In the genomic region with DNA sequence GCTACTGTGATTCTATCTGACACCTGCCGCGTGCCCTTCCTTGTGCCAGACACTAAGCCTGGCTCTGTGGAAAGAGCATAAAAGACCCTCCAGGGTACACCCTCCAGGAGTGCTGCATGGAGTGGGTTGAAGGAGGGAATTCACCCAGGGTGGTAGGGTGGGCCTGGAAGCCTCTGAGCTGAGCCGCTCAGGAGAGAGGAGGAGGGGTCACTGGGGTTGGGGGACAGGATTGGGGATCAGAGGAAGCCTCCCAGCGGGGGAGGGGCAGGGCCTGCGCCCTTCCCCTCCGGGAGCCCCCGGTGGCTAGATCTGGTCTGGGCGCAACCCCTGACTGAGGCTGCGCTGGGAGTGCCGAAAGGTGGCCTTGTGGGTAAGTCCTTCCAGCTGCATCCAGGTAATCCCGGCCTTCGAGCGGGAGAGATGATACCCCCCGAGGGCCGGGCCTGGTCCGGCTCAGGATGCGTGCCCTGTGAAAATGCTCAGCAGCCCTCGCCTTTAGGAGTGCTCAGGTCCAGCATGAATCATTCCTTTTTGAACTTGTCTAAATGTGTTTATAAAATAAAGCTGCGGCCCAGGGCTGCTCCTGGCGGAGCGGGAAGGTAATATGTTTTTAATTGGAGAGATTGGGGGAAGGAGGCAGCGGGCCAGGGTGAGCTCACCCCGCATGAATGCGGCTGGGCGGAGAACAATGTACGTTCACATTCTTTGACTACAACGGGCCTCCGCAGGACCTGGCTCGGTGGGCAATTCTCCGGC, we compare ENCODE assay signal across 10 cellular contexts.
DNase-seq lines count a peak whose midpoint lies in the region; ATAC-seq, FAIRE-seq and TF ChIP-seq lines count a peak whose summit lies in the region.
"Had no signal": no experiment of that assay in that cellular context is flagged by ENCODE, and none has a peak within 500 bp of the region (broad histone marks: within the 10 kb centered on the region; RNA-seq: fewer than 3 reads in every experiment).

No MANE protein-coding gene starts in this region.

- no peaks in the 10 kb centered on the region for H3K9me3 ChIP-seq in IMR-90 (ENCODE audit: control insufficient read depth, insufficient read depth, low read length)
- H3K9me3 ChIP-seq in H1 (ENCODE audit: insufficient read depth in 2 of 2, low read depth in 1 of 2, low read length in 1 of 2), result no peaks in the 10 kb centered on the region

- H3K4me1 ChIP-seq in IMR-90 (ENCODE audit: control insufficient read depth, insufficient read depth, low read length), result 0 out of 2 replicates have a peak, but pooled peaks cover 2% of the 10 kb centered on the region
- H3K4me1 ChIP-seq in H1 (replicated peaks in 1 of 4; ENCODE audit: control insufficient read depth in 3 of 4, insufficient read depth in 4 of 4, low read length in 3 of 4), result peaks cover 0 to 12% (median 6%) of the 10 kb centered on the region in 4 experiments; a peak in 6 of 7 replicates

- intact Hi-C loops in IMR-90 (cut with micrococcal nuclease), result no loop called here

- DNase-seq in IMR-90 (peak; percentile 72), H1 (ENCODE audit: low read depth in 1 of 2, low spot score in 2 of 2) (peak; percentile 56 to 82), left kidney (ENCODE audit: low read depth, low spot score) (peak; percentile 78), type B pancreatic cell (ENCODE audit: extremely low spot score, unreplicated experiment) (no peak), ACHN (no peak), LoVo (ENCODE audit: low spot score) (no peak)
- no peak for DNase-seq in activated effector memory CD4-positive, alpha-beta T cell treated with Interleukin-2 at 50 U/mL for 16 hours
- DNase-seq in activated CD4-positive, CD25-positive, alpha-beta regulatory T cell (lab: John Stamatoyannopoulos, UW), result no peak
- DNase-seq: activated CD8-positive, alpha-beta memory T cell treated with anti-CD3 and anti-CD28 coated beads, Interleukin-2, amount 50 U/mL, for 48 hours; erythroblast had no signal

- no peaks in the 10 kb centered on the region for H3K9me3 Mint-ChIP-seq in type B pancreatic cell

- H3K23me2 ChIP-seq in H1 (ENCODE audit: low read depth, low read length), result no peaks in the 10 kb centered on the region

- in situ Hi-C loops in IMR-90 (cut with MboI; ENCODE audit: low sequenced_read_pairs), result no loop called here
- in situ Hi-C loops in ACHN (cut with HindIII; ENCODE audit: low pct_ligation_motif_present, low pct_unique_long_range_greater_than_20kb, low sequenced_read_pairs), result no loop called here

- peak; percentile 93 for ATAC-seq in IMR-90 (ENCODE audit: low read depth)

- H3K18ac ChIP-seq in IMR-90 (ENCODE audit: low read depth, low read length) (no peak overlapping the region), H1 (ENCODE audit: extremely low read depth, low read length) (peak overlapping the region; percentile 81)

- H3K4me3 ChIP-seq in IMR-90 (ENCODE audit: insufficient read depth, low read depth, low read length) (no peak overlapping the region), H1 (ENCODE audit: extremely low read depth in 1 of 4, insufficient read depth in 2 of 4, low read depth in 3 of 4, low read length in 4 of 4) (peak overlapping the region in 1 of 4 experiments; percentile 46; a peak in 2 of 8 replicates)

- TF ChIP-seq EP300 in H1 (IDR thresholded peaks at IDR 0.05; ENCODE audit: borderline replicate concordance in 1 of 2, low read depth in 2 of 2, low read length in 2 of 2), result no peak

- TF ChIP-seq CTCF in IMR-90 (conservative IDR thresholded peaks at IDR 0.05; ENCODE audit: low read depth, low read length) (0 out of 2 replicates have a peak, but pooled peaks have one; percentile 14), H1 (IDR thresholded peaks at IDR 0.05; ENCODE audit: control extremely low read depth in 1 of 3, insufficient read depth in 1 of 3, low read depth in 1 of 3, low read length in 3 of 3) (no peak), type B pancreatic cell (conservative IDR thresholded peaks at IDR 0.05) (peak; percentile 15)

- CTCF ChIA-PET in IMR-90 (lab: Yijun Ruan, JAX) (interaction anchor here (0.6 to 1.6 kb wide), 2 partner anchors 14 to 38 kb away, joined by 3 to 4 read pairs; no protein-coding TSS in a partner anchor), H1 (lab: Charles Lee; ENCODE audit: partially characterized antibody) (interaction anchor here (0.8 to 2.7 kb wide), 10 partner anchors 10 to 392 kb away, joined by 3 to 11 read pairs (median 5); a partner anchor contains a TSS)

- no peak overlapping the region for H2AK9ac ChIP-seq in IMR-90 (replicated peaks; ENCODE audit: low read depth, low read length, poor library complexity)

- TF ChIP-seq RAD21 in IMR-90 (IDR thresholded peaks at IDR 0.05; ENCODE audit: low read length) (no peak), H1 (IDR thresholded peaks at IDR 0.05 in 1 of 2, conservative IDR thresholded peaks at IDR 0.05 in 1 of 2; ENCODE audit: low read depth in 2 of 2, low read length in 2 of 2) (no peak)

- peaks cover 7% of the 10 kb centered on the region for H3K27me3 Mint-ChIP-seq in type B pancreatic cell

- no peak overlapping the region for H3K14ac ChIP-seq in IMR-90 (replicated peaks; ENCODE audit: low read depth, low read length)
- no peak overlapping the region for H3K14ac ChIP-seq in H1 (ENCODE audit: insufficient read length)

- FAIRE-seq in H1 (lab: Jason Lieb, UNC), result no peak

- H3K4ac ChIP-seq in IMR-90 (ENCODE audit: low read depth, low read length) (no peak overlapping the region), H1 (replicated peaks; ENCODE audit: insufficient read length, low read depth, low read length) (no peak overlapping the region)

- peak overlapping the region in 1 of 2 experiments; percentile 47; a peak in 1 of 4 replicates for H4K8ac ChIP-seq in IMR-90 (ENCODE audit: low read depth in 2 of 2, low read length in 2 of 2)
- H4K8ac ChIP-seq in H1 (ENCODE audit: extremely low read depth, insufficient read depth, low read length), result peak overlapping the region; percentile 83

- H4K5ac ChIP-seq in IMR-90 (ENCODE audit: low read depth, low read length) (no peak overlapping the region), H1 (ENCODE audit: insufficient read length, low read depth, low read length) (no peak overlapping the region)

- no peaks in the 10 kb centered on the region for H3K36me3 Mint-ChIP-seq in type B pancreatic cell

- H3K27me3 ChIP-seq in IMR-90 (ENCODE audit: control insufficient read depth, insufficient read depth, low read length) (peaks cover 6% of the 10 kb centered on the region), H1 (replicated peaks in 1 of 4; ENCODE audit: control insufficient read depth in 3 of 4, extremely low read depth in 1 of 4, insufficient read depth in 3 of 4, low read length in 3 of 4) (peaks cover 0 to 2% (median 0%) of the 10 kb centered on the region in 4 experiments; a peak in 3 of 7 replicates)

- POLR2A ChIA-PET in IMR-90 (lab: Charles Lee; ENCODE audit: unreplicated experiment), result interaction anchor here (0.6 kb wide), 1 partner anchor 37 kb away, joined by 4 read pairs; no protein-coding TSS in a partner anchor
- POLR2A ChIA-PET in H1 (lab: Charles Lee; ENCODE audit: partially characterized antibody), result interaction anchor here (0.6 to 2.3 kb wide), 6 partner anchors 13 to 314 kb away, joined by 3 to 12 read pairs (median 6); no protein-coding TSS in a partner anchor

- H3K27ac Mint-ChIP-seq in type B pancreatic cell, result peak overlapping the region; percentile 54

- H3K23ac ChIP-seq in IMR-90 (ENCODE audit: low read depth, low read length) (no peak overlapping the region), H1 (ENCODE audit: insufficient read length) (no peak overlapping the region)

- 32% methylated on average over 12 of the region's 30 CpGs; no CpG with 5 or more reads in 1 of the 2 experiments for WGBS in IMR-90 (ENCODE audit: extremely low coverage in 2 of 2, insufficient read length in 1 of 2), 2 experiments
- 34% methylated on average over 27 of the region's 30 CpGs; no CpG with 5 or more reads in 1 of the 2 experiments for WGBS in H1 (ENCODE audit: extremely low coverage in 1 of 2, insufficient coverage in 1 of 2, insufficient read length in 1 of 2, insufficient replicate concordance in 2 of 2, low coverage in 1 of 2, low lambda C conversion rate in 2 of 2, missing lambda C conversion rate in 1 of 2), 2 experiments

- H3K9ac ChIP-seq in IMR-90 (ENCODE audit: low read depth, low read length) (no peak overlapping the region), H1 (replicated peaks in 1 of 4; ENCODE audit: extremely low read depth in 1 of 4, low read depth in 3 of 4, low read length in 3 of 4) (peak overlapping the region in 3 of 4 experiments; percentile 22 to 57 (median 43); a peak in 4 of 7 replicates)

- TF ChIP-seq POLR2A in IMR-90 (IDR thresholded peaks at IDR 0.05; ENCODE audit: low read depth, low read length), result no peak
- TF ChIP-seq POLR2A in H1 (IDR thresholded peaks at IDR 0.05; ENCODE audit: control extremely low read depth in 1 of 2, low read depth in 2 of 2, low read length in 2 of 2), result no peak

- no peak overlapping the region for H3K4me3 Mint-ChIP-seq in type B pancreatic cell

- H3K36me3 ChIP-seq in IMR-90 (ENCODE audit: control insufficient read depth, insufficient read depth, low read length), result no peaks in the 10 kb centered on the region
- no peaks in the 10 kb centered on the region for H3K36me3 ChIP-seq in H1 (ENCODE audit: control insufficient read depth in 2 of 4, insufficient read depth in 4 of 4, low read length in 3 of 4)

- H2AK5ac ChIP-seq in IMR-90 (ENCODE audit: low read depth, low read length) (no peak overlapping the region), H1 (ENCODE audit: low read depth, low read length) (no peak overlapping the region; the same call in 1 of the 2 replicates)

- no peak overlapping the region for H2BK15ac ChIP-seq in IMR-90 (ENCODE audit: low read depth, low read length)
- no peak overlapping the region for H2BK15ac ChIP-seq in H1 (ENCODE audit: low read length)

- no peak overlapping the region for H3K56ac ChIP-seq in IMR-90 (ENCODE audit: extremely low read depth, insufficient read depth, low read length)
- H3K56ac ChIP-seq in H1 (replicated peaks; ENCODE audit: insufficient read length, low read depth, low read length), result no peak overlapping the region

- no peaks in the 10 kb centered on the region for H3K79me2 ChIP-seq in H1 (ENCODE audit: control insufficient read depth in 1 of 2, insufficient read depth in 2 of 2, low read length in 2 of 2)

- H4K20me1 ChIP-seq in IMR-90 (ENCODE audit: insufficient read depth, low read length), result no peaks in the 10 kb centered on the region
- no peaks in the 10 kb centered on the region for H4K20me1 ChIP-seq in H1 (replicated peaks in 1 of 2; ENCODE audit: control insufficient read depth in 1 of 2, insufficient read depth in 2 of 2, low read length in 2 of 2)

- no TSS peak for BruUV-seq in IMR-90 (replicated peaks; lab: Mats Ljungman, UMichigan)

- H4K91ac ChIP-seq in IMR-90 (ENCODE audit: insufficient read depth, low read depth, low read length) (no peak overlapping the region), H1 (replicated peaks; ENCODE audit: insufficient read length, low read length) (peak overlapping the region; percentile 41)

- dilution Hi-C loops in IMR-90 (cut with HindIII; ENCODE audit: low sequenced_read_pairs, unreplicated experiment), result no loop called here

- no peak overlapping the region; the same call in 1 of the 2 replicates for H2BK12ac ChIP-seq in H1 (ENCODE audit: low read depth, low read length)

- no peak overlapping the region for H3K4me2 ChIP-seq in IMR-90 (ENCODE audit: low read depth, low read length)
- H3K4me2 ChIP-seq in H1 (ENCODE audit: insufficient read depth in 1 of 2, low read depth in 2 of 2, low read length in 2 of 2), result peak overlapping the region; percentile 60 to 69

- H2BK5ac ChIP-seq in IMR-90 (ENCODE audit: low read depth, low read length, poor library complexity, severe bottlenecking) (no peak overlapping the region), H1 (ENCODE audit: low read depth, low read length) (peak overlapping the region; percentile 13; the same call in 1 of the 2 replicates)

- H2BK120ac ChIP-seq in IMR-90 (ENCODE audit: low read depth, low read length), result no peak overlapping the region; the same call in 1 of the 2 replicates
- H2BK120ac ChIP-seq in H1 (replicated peaks; ENCODE audit: low read depth, low read length), result no peak overlapping the region

- H3K27ac ChIP-seq in IMR-90 (ENCODE audit: insufficient read depth, low read length) (no peak overlapping the region), H1 (ENCODE audit: low read depth, low read length) (no peak overlapping the region)

- no peaks in the 10 kb centered on the region for H3K4me1 Mint-ChIP-seq in type B pancreatic cell (ENCODE audit: unreplicated experiment)

- H2AFZ ChIP-seq in IMR-90 (replicated peaks; ENCODE audit: low read length, poor library complexity) (peak overlapping the region; percentile 79), H1 (ENCODE audit: low read length) (no peak overlapping the region)

- no peaks in the 10 kb centered on the region for H3K79me1 ChIP-seq in IMR-90 (ENCODE audit: low read depth in 1 of 2, low read length in 2 of 2)
- H3K79me1 ChIP-seq in H1 (ENCODE audit: low read depth, low read length), result no peaks in the 10 kb centered on the region

- no peaks in the 10 kb centered on the region; the same call in 1 of the 2 replicates for H3K9me1 ChIP-seq in IMR-90 (ENCODE audit: insufficient read depth, low read length)

- no peak overlapping the region; the same call in 1 of the 2 replicates for H2BK20ac ChIP-seq in IMR-90 (ENCODE audit: low read depth, low read length)
- peak overlapping the region; percentile 68; the same call in 1 of the 2 replicates for H2BK20ac ChIP-seq in H1 (ENCODE audit: low read length)

Comparison
In these comparisons a context has a peak if more than half of its experiments do, and no peak if none do; other contexts are left out.
1. DNase-seq: peak in IMR-90 (single experiment), H1 (2 of 2) and left kidney (single experiment); none in type B pancreatic cell (single experiment), activated effector memory CD4-positive, alpha-beta T cell treated with Interleukin-2 at 50 U/mL for 16 hours (single experiment), ACHN (single experiment), LoVo (single experiment) and activated CD4-positive, CD25-positive, alpha-beta regulatory T cell (0 of 4).
2. CTCF ChIP-seq: peak in IMR-90 (single experiment) and type B pancreatic cell (single experiment); none in H1 (0 of 3).